27 cellular contexts compared by ENCODE assay signal in genomic region chr11:45348729-45349128, GRCh38.
"Had no signal": no experiment of that assay in that cellular context is flagged by ENCODE, and none has a peak within 500 bp of the region (broad histone marks: within the 10 kb centered on the region; RNA-seq: fewer than 3 reads in every experiment).

No MANE protein-coding gene starts in this region.

- H3K9me3 ChIP-seq: neutrophil, psoas muscle, right lobe of liver, tibial nerve, upper lobe of left lung, vagina had no signal

- H3K4me1 Mint-ChIP-seq: naive B cell, natural killer cell had no signal

- H3K36me3 ChIP-seq: neural progenitor cell, neutrophil, right lobe of liver, tibial nerve, upper lobe of left lung, vagina had no signal

- H3K4me3 Mint-ChIP-seq: mesothelial cell of epicardium; naive B cell; natural killer cell; nephron progenitor cell; neural progenitor cell; stimulated activated memory B cell treated with anti-CD40 and anti-IgM and Interleukin-4, amounts not matched to agents 10 μg/mL and 1 μg/mL and 100 μg/mL, for 72 hours; stimulated activated naive CD8-positive, alpha-beta T cell treated with anti-CD3 and anti-CD28 coated beads, Interleukin-15, amount 100 ng/mL, for 72 hours had no signal

- H3K4me1 ChIP-seq: parathyroid adenoma, psoas muscle, right lobe of liver, tibial nerve, upper lobe of left lung, vagina had no signal

- ATAC-seq: left lobe of liver; natural killer cell; psoas muscle; right lobe of liver; stimulated activated memory B cell treated with anti-CD40 and anti-IgM and Interleukin-4, amounts not matched to agents 10 μg/mL and 1 μg/mL and 100 μg/mL, for 72 hours; stimulated activated naive CD8-positive, alpha-beta T cell treated with anti-CD3 and anti-CD28 coated beads, Interleukin-15, amount 100 ng/mL, for 72 hours had no signal

- H3K27ac ChIP-seq: neural progenitor cell, neutrophil, parathyroid adenoma, psoas muscle, right lobe of liver, tibial nerve, upper lobe of left lung, vagina had no signal

- H3K27me3 ChIP-seq: hepatocyte, neural progenitor cell, upper lobe of left lung, vagina had no signal

- DNase-seq: islet precursor cell; mesendoderm; naive B cell; natural killer cell; nephron progenitor cell; occipital lobe; psoas muscle; right lobe of liver; stimulated activated CD4-positive, alpha-beta T cell treated with anti-CD3 and anti-CD28 coated beads, Interleukin-1b, Interleukin-23, amount 100 ng/mL, for 48 hours; stimulated activated CD4-positive, alpha-beta T cell treated with anti-CD3 and anti-CD28 coated beads, Interleukin-2, amount 100 ng/mL, for 48 hours; stimulated activated CD4-positive, alpha-beta T cell treated with anti-CD3 and anti-CD28 coated beads, Interleukin-4, amount 100 ng/mL, for 4 hours; stimulated activated CD8-positive, alpha-beta memory T cell treated with anti-CD3 and anti-CD28 coated beads, Interleukin-4, amount 100 ng/mL, for 48 hours; stimulated activated naive CD4-positive, alpha-beta T cell treated with Interleukin-2 at 50 U/mL for 16 hours; stimulated activated naive CD8-positive, alpha-beta T cell treated with anti-CD3 and anti-CD28 coated beads, Interleukin-15, amount 100 ng/mL, for 72 hours; substantia nigra; upper lobe of left lung had no signal

- H3K36me3 Mint-ChIP-seq: mesothelial cell of epicardium; natural killer cell; neural progenitor cell; stimulated activated memory B cell treated with anti-CD40 and anti-IgM and Interleukin-4, amounts not matched to agents 10 μg/mL and 1 μg/mL and 100 μg/mL, for 72 hours had no signal

- H3K27ac Mint-ChIP-seq: mesothelial cell of epicardium; naive B cell; natural killer cell; stimulated activated memory B cell treated with anti-CD40 and anti-IgM and Interleukin-4, amounts not matched to agents 10 μg/mL and 1 μg/mL and 100 μg/mL, for 72 hours; stimulated activated naive CD8-positive, alpha-beta T cell treated with anti-CD3 and anti-CD28 coated beads, Interleukin-15, amount 100 ng/mL, for 72 hours had no signal

- H3K9me3 Mint-ChIP-seq: mesothelial cell of epicardium; naive B cell; natural killer cell; nephron progenitor cell; neural progenitor cell; stimulated activated memory B cell treated with anti-CD40 and anti-IgM and Interleukin-4, amounts not matched to agents 10 μg/mL and 1 μg/mL and 100 μg/mL, for 72 hours had no signal

- H3K27me3 Mint-ChIP-seq: stimulated activated naive CD8-positive, alpha-beta T cell treated with anti-CD3 and anti-CD28 coated beads, Interleukin-15, amount 100 ng/mL, for 72 hours had no signal

- H3K4me3 ChIP-seq: hepatocyte, lung, neural progenitor cell, psoas muscle, right lobe of liver, smooth muscle cell, tibial nerve, upper lobe of left lung, vagina had no signal
